24 cellular contexts compared by ENCODE assay signal in the genomic region with DNA sequence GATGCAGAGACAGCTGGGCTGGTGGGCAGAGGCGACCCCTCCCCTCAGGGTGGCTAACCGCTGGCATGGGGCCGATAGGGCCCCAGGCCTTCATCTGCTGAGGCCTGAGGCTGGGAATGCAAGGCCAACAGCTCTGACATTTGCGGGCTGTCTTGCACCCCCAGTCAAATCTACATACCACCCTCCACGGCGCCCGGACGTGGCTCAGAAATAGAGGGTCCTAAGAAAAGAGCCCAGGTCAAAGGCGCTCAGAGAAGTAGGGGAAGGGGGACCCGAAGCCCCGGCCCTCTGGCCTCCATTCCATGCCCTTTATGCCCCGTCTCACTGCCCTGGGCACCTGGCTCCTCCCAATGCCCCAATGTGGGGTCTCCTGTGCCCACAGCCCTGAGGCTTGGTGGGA.
A peak's percentile ranks its signal among the peaks of the same experiment; 100 is the strongest.
DNase-seq lines count a peak whose midpoint lies in the region; ATAC-seq, FAIRE-seq and TF ChIP-seq lines count a peak whose summit lies in the region.
"Had no signal": no experiment of that assay in that cellular context is flagged by ENCODE, and none has a peak within 500 bp of the region (broad histone marks: within the 10 kb centered on the region; RNA-seq: fewer than 3 reads in every experiment).

No MANE protein-coding gene starts in this region.

- H3K36me3 Mint-ChIP-seq in chondrocyte (ENCODE audit: low read depth) = no peaks in the 10 kb centered on the region
- H3K36me3 Mint-ChIP-seq: CD8-positive, alpha-beta T cell had no signal

- TF ChIP-seq POLR2A in spleen (IDR thresholded peaks at IDR 0.05) = no peak

- no peak overlapping the region for H2BK12ac ChIP-seq in neuronal stem cell (ENCODE audit: low read length)

- no peak overlapping the region for H3K18ac ChIP-seq in neuronal stem cell (ENCODE audit: low read length)

- H2AFZ ChIP-seq in neuronal stem cell (ENCODE audit: low read length) = no peak overlapping the region
- no peak overlapping the region for H2AFZ ChIP-seq in hepatocyte

- no peak for FAIRE-seq in kidney (lab: Jason Lieb, UNC)
- FAIRE-seq: A549, D721Med, G401.6, GM12878, GM12892, GM18507 had no signal

- no peaks in the 10 kb centered on the region for H4K20me1 ChIP-seq in hepatocyte (ENCODE audit: insufficient read depth, poor library complexity, severe bottlenecking)

- H3K9me3 Mint-ChIP-seq in chondrocyte (ENCODE audit: low read depth) = no peaks in the 10 kb centered on the region
- H3K9me3 Mint-ChIP-seq: CD4-positive, alpha-beta T cell; CD8-positive, alpha-beta T cell had no signal

- no peaks in the 10 kb centered on the region for H3K4me1 Mint-ChIP-seq in chondrocyte (ENCODE audit: low read depth)
- H3K4me1 Mint-ChIP-seq: B cell had no signal

- no peaks in the 10 kb centered on the region for H3K9me2 ChIP-seq in hepatocyte (replicated peaks; ENCODE audit: insufficient read depth)

- ATAC-seq in HG02588 (IDR thresholded peaks at IDR 0.05; ENCODE audit: unreplicated experiment) = no peak
- ATAC-seq: A549; CD8-positive, alpha-beta T cell; GM12878 had no signal

- no peak overlapping the region for H2BK5ac ChIP-seq in neuronal stem cell (ENCODE audit: low read length)

- H4K8ac ChIP-seq in neuronal stem cell (ENCODE audit: low read depth, low read length) = no peak overlapping the region

- no CpG with 5 or more reads among the region's 12 CpGs for WGBS in neuronal stem cell (ENCODE audit: extremely low coverage in 2 of 2, insufficient read length in 2 of 2, insufficient replicate concordance in 1 of 2), 2 donors
- WGBS in spleen, 5 donors = 87 to 94% (median 88%) methylated on average over 10 to 12 of the region's 12 CpGs
- 97% methylated on average over 12 of the region's 12 CpGs for WGBS in hepatocyte (ENCODE audit: low lambda C conversion rate, missing lambda C conversion rate)

- intact Hi-C loops in kidney (cut with DNase I) = no loop called here
- intact Hi-C loops in spleen (cut with DNase I; ENCODE audit: low total_unique reads) = no loop called here

- H3K14ac ChIP-seq in neuronal stem cell (ENCODE audit: low read length) = no peak overlapping the region

- no peaks in the 10 kb centered on the region for H3K27me3 ChIP-seq in neuronal stem cell (ENCODE audit: control insufficient read depth in 3 of 3, insufficient read depth in 3 of 3, low read depth in 1 of 3, low read length in 3 of 3)
- H3K27me3 ChIP-seq in spleen (replicated peaks in 1 of 7) = no peaks in the 10 kb centered on the region
- no peaks in the 10 kb centered on the region for H3K27me3 ChIP-seq in hepatocyte
- H3K27me3 ChIP-seq: BLaER1 treated with 17β-estradiol and CSF1 and Interleukin-3, amounts not matched to agents 10 nM and 100 nM had no signal

- no peaks in the 10 kb centered on the region for H3K27me3 Mint-ChIP-seq in chondrocyte (ENCODE audit: low read depth)
- H3K27me3 Mint-ChIP-seq: B cell; CD4-positive, alpha-beta T cell had no signal

- H3K27ac Mint-ChIP-seq in chondrocyte (ENCODE audit: unreplicated experiment) = no peak overlapping the region
- H3K27ac Mint-ChIP-seq: B cell; CD4-positive, alpha-beta T cell; CD8-positive, alpha-beta T cell had no signal

- no peaks in the 10 kb centered on the region for H3K79me1 ChIP-seq in neuronal stem cell (ENCODE audit: low read depth, low read length)

- no peak overlapping the region for H4K91ac ChIP-seq in neuronal stem cell (ENCODE audit: low read depth, low read length, poor library complexity)

- H3K23ac ChIP-seq in neuronal stem cell (ENCODE audit: low read depth, low read length, poor library complexity) = peak overlapping the region; percentile 10

- no peak for TF ChIP-seq CTCF in chondrocyte (IDR thresholded peaks at IDR 0.05)
- no peak for TF ChIP-seq CTCF in kidney (IDR thresholded peaks at IDR 0.05; ENCODE audit: borderline replicate concordance, extremely low read depth, insufficient read depth)
- no peak for TF ChIP-seq CTCF in spleen (IDR thresholded peaks at IDR 0.05 in 8 of 11, conservative IDR thresholded peaks at IDR 0.05 in 3 of 11)
- TF ChIP-seq CTCF in hepatocyte (IDR thresholded peaks at IDR 0.05; ENCODE audit: poor library complexity) = no peak

- H3K27ac ChIP-seq in kidney (ENCODE audit: low read depth in 2 of 2, low read length in 2 of 2) (no peak overlapping the region), neuronal stem cell (replicated peaks; ENCODE audit: low read length) (no peak overlapping the region), spleen (no peak overlapping the region), hepatocyte (no peak overlapping the region)
- H3K27ac ChIP-seq: 22Rv1; A549; BLaER1 treated with 17β-estradiol and CSF1 and Interleukin-3, amounts not matched to agents 10 nM and 100 nM; C4-2B had no signal

- no peak overlapping the region for H3K4me3 Mint-ChIP-seq in chondrocyte (ENCODE audit: unreplicated experiment)
- H3K4me3 Mint-ChIP-seq: B cell; CD4-positive, alpha-beta T cell; CD8-positive, alpha-beta T cell had no signal

- DNase-seq in chondrocyte (ENCODE audit: low spot score) (peak; percentile 70), kidney (peak; percentile 43), neuronal stem cell (ENCODE audit: low spot score) (no peak), spleen (peak; percentile 57), hepatocyte (ENCODE audit: low spot score) (no peak)
- no peak for DNase-seq in effector CD8-positive, alpha-beta T cell (lab: John Stamatoyannopoulos, UW)
- DNase-seq: AML-193; Caco-2; Calu3; CD4-positive, alpha-beta T cell; CD8-positive, alpha-beta T cell; DMS79 treated with DMSO at 0.1 percent for 48 hours; GF-D8 had no signal

- H3K9ac ChIP-seq in kidney (ENCODE audit: low read length in 2 of 2) (no peak overlapping the region), neuronal stem cell (ENCODE audit: low read depth, low read length, poor library complexity) (no peak overlapping the region)
- H3K9ac ChIP-seq: BLaER1 treated with 17β-estradiol and CSF1 and Interleukin-3, amounts not matched to agents 10 nM and 100 nM had no signal

- no peak overlapping the region for H3K4ac ChIP-seq in neuronal stem cell (ENCODE audit: low read length)

- H3K4me1 ChIP-seq in kidney (ENCODE audit: control insufficient read depth in 1 of 2, insufficient read depth in 1 of 2, low read depth in 1 of 2, low read length in 2 of 2) (no peaks in the 10 kb centered on the region), neuronal stem cell (ENCODE audit: control insufficient read depth in 2 of 2, insufficient read depth in 1 of 2, low read depth in 1 of 2, low read length in 2 of 2) (no peaks in the 10 kb centered on the region), spleen (no peaks in the 10 kb centered on the region), hepatocyte (ENCODE audit: insufficient read depth) (no peaks in the 10 kb centered on the region)
- H3K4me1 ChIP-seq: A549, Caco-2 had no signal

- H3K36me3 ChIP-seq in kidney (ENCODE audit: control insufficient read depth in 1 of 2, insufficient read depth in 2 of 2, low read length in 2 of 2) = no peaks in the 10 kb centered on the region
- H3K36me3 ChIP-seq in neuronal stem cell (replicated peaks in 1 of 2; ENCODE audit: control insufficient read depth in 2 of 2, insufficient read depth in 2 of 2, low read length in 2 of 2) = peaks cover 0 to 55% of the 10 kb centered on the region in 2 donors
- no peaks in the 10 kb centered on the region for H3K36me3 ChIP-seq in spleen
- H3K36me3 ChIP-seq in hepatocyte (replicated peaks; ENCODE audit: insufficient read depth, low read depth) = no peaks in the 10 kb centered on the region

- H3K4me2 ChIP-seq in neuronal stem cell (ENCODE audit: insufficient read depth, low read length, poor library complexity, severe bottlenecking) (no peak overlapping the region), hepatocyte (no peak overlapping the region)
- H3K4me2 ChIP-seq: A549; BLaER1 treated with 17β-estradiol and CSF1 and Interleukin-3, amounts not matched to agents 10 nM and 100 nM had no signal

- H2AK5ac ChIP-seq in neuronal stem cell (ENCODE audit: low read depth, low read length) = peak overlapping the region; percentile 7

- H2BK15ac ChIP-seq in neuronal stem cell (ENCODE audit: low read length) = no peak overlapping the region

- H3K4me3 ChIP-seq in kidney (ENCODE audit: low read length in 2 of 2) (no peak overlapping the region), neuronal stem cell (ENCODE audit: low read length in 2 of 2) (peak overlapping the region in 1 of 2 donors; percentile 51), spleen (no peak overlapping the region), hepatocyte (no peak overlapping the region)
- H3K4me3 ChIP-seq: A549; BLaER1 treated with 17β-estradiol and CSF1 and Interleukin-3, amounts not matched to agents 10 nM and 100 nM; GM12878 had no signal

- H3K9me3 ChIP-seq in kidney (ENCODE audit: control insufficient read depth in 1 of 2, low read length in 2 of 2) (no peaks in the 10 kb centered on the region), neuronal stem cell (replicated peaks in 1 of 2; ENCODE audit: control insufficient read depth in 2 of 2, insufficient read depth in 1 of 2, low read depth in 1 of 2, low read length in 2 of 2) (no peaks in the 10 kb centered on the region), spleen (no peaks in the 10 kb centered on the region), hepatocyte (ENCODE audit: low read depth) (no peaks in the 10 kb centered on the region)
- H3K9me3 ChIP-seq: A549; BLaER1 treated with 17β-estradiol and CSF1 and Interleukin-3, amounts not matched to agents 10 nM and 100 nM; Caco-2 had no signal

- no peak overlapping the region for H2BK120ac ChIP-seq in neuronal stem cell (ENCODE audit: low read depth, low read length)

- no peaks in the 10 kb centered on the region for H3K79me2 ChIP-seq in hepatocyte

Comparison
In these comparisons a context has a peak if more than half of its experiments do, and no peak if none do; other contexts are left out.
1. DNase-seq: peak in chondrocyte (single experiment), kidney (single experiment) and spleen (single experiment); none in neuronal stem cell (single experiment), hepatocyte (single experiment) and effector CD8-positive, alpha-beta T cell (single experiment).